ENCODE assay signal across 12 cellular contexts in genomic region chr5:173866249-173867172, GRCh38. TPM values are rescaled to one million over a fixed set of nuclear protein-coding genes. Genes with fewer than 3 reads are reported as not detected.
A peak's percentile ranks its signal among the peaks of the same experiment; 100 is the strongest.
DNase-seq lines count a peak whose midpoint lies in the region; ATAC-seq and TF ChIP-seq lines count a peak whose summit lies in the region.
"Had no signal": no experiment of that assay in that cellular context is flagged by ENCODE, and none has a peak within 500 bp of the region (broad histone marks: within the 10 kb centered on the region; RNA-seq: fewer than 3 reads in every experiment).

No MANE protein-coding gene starts in this region.

- no peaks in the 10 kb centered on the region for H3F3A ChIP-seq in OCI-LY1 (ENCODE audit: insufficient read depth, low read length)

- H3K27ac ChIP-seq in OCI-LY1 (ENCODE audit: low read depth, low read length, poor library complexity, severe bottlenecking) = no peak overlapping the region
- peak overlapping the region; percentile 25 for H3K27ac ChIP-seq in colonic mucosa
- peak overlapping the region; percentile 54 to 78 (median 72) for H3K27ac ChIP-seq in upper lobe of left lung
- no peak overlapping the region for H3K27ac ChIP-seq in A673 (ENCODE audit: low read depth, low read length, poor library complexity, severe bottlenecking)

- ATAC-seq in upper lobe of left lung (ENCODE audit: low FRiP score in 2 of 2) = peak; percentile 56 to 84
- no peak for ATAC-seq in HG03378 (IDR thresholded peaks at IDR 0.05; ENCODE audit: unreplicated experiment)
- ATAC-seq in GM19351 (IDR thresholded peaks at IDR 0.05; ENCODE audit: unreplicated experiment) = no peak

- 78 to 82% methylated on average over 28 of the region's 28 CpGs for WGBS in upper lobe of left lung, 2 donors

- TF ChIP-seq POLR2A in upper lobe of left lung (IDR thresholded peaks at IDR 0.05) = peak in 1 of 4 donors; percentile 57

- TF ChIP-seq EP300 in upper lobe of left lung (IDR thresholded peaks at IDR 0.05) = no peak

- H3K9me2 ChIP-seq in OCI-LY1 (ENCODE audit: low read depth, low read length) = no peaks in the 10 kb centered on the region
- H3K9me2 ChIP-seq: SK-N-SH had no signal

- H3K4me2 ChIP-seq in OCI-LY1 (ENCODE audit: low read length) = 0 out of 2 replicates have a peak overlapping the region, but pooled peaks have one; percentile 3
- H3K4me2 ChIP-seq: SK-N-SH had no signal

- peaks cover 33% of the 10 kb centered on the region for H3K4me1 ChIP-seq in OCI-LY1 (ENCODE audit: insufficient read depth, low read length, severe bottlenecking)
- peaks cover 5% of the 10 kb centered on the region for H3K4me1 ChIP-seq in colonic mucosa
- peaks cover 0 to 24% (median 18%) of the 10 kb centered on the region in 4 donors for H3K4me1 ChIP-seq in upper lobe of left lung
- no peaks in the 10 kb centered on the region for H3K4me1 ChIP-seq in A673 (ENCODE audit: insufficient read depth, low read length, poor library complexity, severe bottlenecking)

- CTCF ChIA-PET in A673 (lab: Charles Lee) = no interaction called here

- no peak overlapping the region for H3K9ac ChIP-seq in OCI-LY1 (ENCODE audit: low read length)
- no peak overlapping the region for H3K9ac ChIP-seq in colonic mucosa (ENCODE audit: low read depth in 2 of 2, low read length in 2 of 2)
- H3K9ac ChIP-seq: SK-N-SH had no signal

- H3K27me3 ChIP-seq in OCI-LY1 (ENCODE audit: insufficient read depth, low read length) (no peaks in the 10 kb centered on the region), colonic mucosa (no peaks in the 10 kb centered on the region), upper lobe of left lung (no peaks in the 10 kb centered on the region), A673 (replicated peaks; ENCODE audit: insufficient read depth, low read depth, low read length, poor library complexity) (no peaks in the 10 kb centered on the region)

- H3K4me3 ChIP-seq in OCI-LY1 (ENCODE audit: low read depth, low read length, poor library complexity, severe bottlenecking) (no peak overlapping the region), colonic mucosa (no peak overlapping the region), upper lobe of left lung (no peak overlapping the region), A673 (ENCODE audit: low read depth, low read length, poor library complexity, severe bottlenecking) (no peak overlapping the region)

- POLR2A ChIA-PET in A673 (lab: Charles Lee; ENCODE audit: low non-redundant PET) = no interaction called here

- H3K79me2 ChIP-seq in OCI-LY1 (ENCODE audit: insufficient read depth, low read length) = no peaks in the 10 kb centered on the region

- intact Hi-C loops in colonic mucosa (cut with DNase I) = no loop called here
- intact Hi-C loops in A673 (cut with micrococcal nuclease; ENCODE audit: unreplicated experiment) = no loop called here

- H3K9me3 ChIP-seq in OCI-LY1 (ENCODE audit: low read length) (no peaks in the 10 kb centered on the region), colonic mucosa (no peaks in the 10 kb centered on the region), upper lobe of left lung (no peaks in the 10 kb centered on the region), A673 (ENCODE audit: low read depth, low read length, poor library complexity, severe bottlenecking) (no peaks in the 10 kb centered on the region)
- H3K9me3 ChIP-seq: SK-N-SH had no signal

- TF ChIP-seq CTCF in OCI-LY1 (IDR thresholded peaks at IDR 0.05; ENCODE audit: low read length) (no peak), colonic mucosa (IDR thresholded peaks at IDR 0.05) (no peak), upper lobe of left lung (IDR thresholded peaks at IDR 0.05) (no peak), A673 (conservative IDR thresholded peaks at IDR 0.05; ENCODE audit: low read depth, low read length) (no peak)

- no peaks in the 10 kb centered on the region for H4K20me1 ChIP-seq in OCI-LY1 (ENCODE audit: insufficient read depth, low read length)

- BruUV-seq in A673 (replicated peaks; lab: Mats Ljungman, UMichigan) = no TSS peak

- DNase-seq in colonic mucosa = no peak
- peak; percentile 95 for DNase-seq in medulla oblongata (ENCODE audit: extremely low spot score)
- peak; percentile 44 to 59 for DNase-seq in upper lobe of left lung
- no peak for DNase-seq in A673 (ENCODE audit: low spot score)
- DNase-seq: activated CD4-positive, alpha-beta memory T cell treated with anti-CD3 and anti-CD28 coated beads, Interleukin-2, amount 10 ng/mL, durations not matched to agents 7 days and 5 days; GOT3; NCI-H446 treated with DMSO at 0.1 percent for 48 hours; nephron progenitor cell; SK-N-SH had no signal

- peak overlapping the region; percentile 60 for H2AFZ ChIP-seq in OCI-LY1 (ENCODE audit: low read length)

- no peaks in the 10 kb centered on the region; the same call in 1 of the 2 replicates for H3K36me3 ChIP-seq in OCI-LY1 (ENCODE audit: insufficient read depth, low read length)
- no peaks in the 10 kb centered on the region for H3K36me3 ChIP-seq in colonic mucosa
- no peaks in the 10 kb centered on the region for H3K36me3 ChIP-seq in upper lobe of left lung
- no peaks in the 10 kb centered on the region for H3K36me3 ChIP-seq in A673 (ENCODE audit: insufficient read depth, low read length, poor library complexity, severe bottlenecking)

RNA-seq across cellular contexts. Expression of gene CPEB4, which starts 21.6 kb away (rescaled TPM):
- total RNA-seq in colonic mucosa (10 to 100 TPM; 23.3 to 41.7 TPM), upper lobe of left lung (10 to 100 TPM; 52.6 to 96.4 (median 62.0) TPM), A673 (2021) (1.6 and 2.2 TPM in 2 replicates)

Comparison
In these comparisons a context has a peak if more than half of its experiments do, and no peak if none do; other contexts are left out.
1. H3K27ac ChIP-seq: peak in colonic mucosa (single experiment) and upper lobe of left lung (4 of 4); none in OCI-LY1 (single experiment) and A673 (single experiment).
2. DNase-seq: peak in medulla oblongata (single experiment) and upper lobe of left lung (2 of 2); none in colonic mucosa (single experiment) and A673 (single experiment).
3. ATAC-seq: peak in upper lobe of left lung (2 of 2); none in HG03378 (single experiment) and GM19351 (single experiment).